In the genomic region with DNA sequence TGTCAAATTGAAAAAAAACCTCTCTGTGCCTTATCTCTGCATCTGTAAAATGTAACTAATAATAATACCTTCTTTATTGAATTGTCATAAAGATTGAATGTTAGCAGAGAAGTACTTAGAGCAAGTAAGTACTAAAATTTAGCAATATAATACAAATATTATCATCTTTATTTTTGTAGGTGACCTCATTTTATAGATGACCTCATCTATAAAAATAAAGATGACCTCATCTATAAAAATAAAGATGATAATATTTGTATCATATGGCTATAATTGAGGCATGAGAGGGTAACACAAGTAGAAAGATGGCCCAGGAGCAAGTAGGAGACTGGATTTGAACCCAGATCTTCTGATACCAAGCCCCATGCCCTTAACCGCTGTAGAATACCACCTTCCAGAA, we compare ENCODE assay signal across 1 cellular context.
TF ChIP-seq lines count a peak whose summit lies in the region.

No MANE protein-coding gene starts in this region.

TF ChIP-seq in K562, 482 proteins besides CTCF, POLR2A, EP300 and RAD21:
- TF ChIP-seq, protein P1, sequence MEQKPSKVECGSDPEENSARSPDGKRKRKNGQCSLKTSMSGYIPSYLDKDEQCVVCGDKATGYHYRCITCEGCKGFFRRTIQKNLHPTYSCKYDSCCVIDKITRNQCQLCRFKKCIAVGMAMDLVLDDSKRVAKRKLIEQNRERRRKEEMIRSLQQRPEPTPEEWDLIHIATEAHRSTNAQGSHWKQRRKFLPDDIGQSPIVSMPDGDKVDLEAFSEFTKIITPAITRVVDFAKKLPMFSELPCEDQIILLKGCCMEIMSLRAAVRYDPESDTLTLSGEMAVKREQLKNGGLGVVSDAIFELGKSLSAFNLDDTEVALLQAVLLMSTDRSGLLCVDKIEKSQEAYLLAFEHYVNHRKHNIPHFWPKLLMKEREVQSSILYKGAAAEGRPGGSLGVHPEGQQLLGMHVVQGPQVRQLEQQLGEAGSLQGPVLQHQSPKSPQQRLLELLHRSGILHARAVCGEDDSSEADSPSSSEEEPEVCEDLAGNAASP (IDR thresholded peaks at IDR 0.05): no peak
- no peak for TF ChIP-seq JUND (IDR thresholded peaks at IDR 0.05; ENCODE audit: borderline replicate concordance, low read depth, low read length)
- 0 out of 3 replicates have a peak, but pooled peaks have one; percentile 31 for TF ChIP-seq JUND (tag; IDR thresholded peaks at IDR 0.05; ENCODE audit: borderline replicate concordance, low read depth, low read length)
- TF ChIP-seq, protein P2, sequence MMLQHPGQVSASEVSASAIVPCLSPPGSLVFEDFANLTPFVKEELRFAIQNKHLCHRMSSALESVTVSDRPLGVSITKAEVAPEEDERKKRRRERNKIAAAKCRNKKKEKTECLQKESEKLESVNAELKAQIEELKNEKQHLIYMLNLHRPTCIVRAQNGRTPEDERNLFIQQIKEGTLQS (IDR thresholded peaks at IDR 0.05): peak; percentile 65
- TF ChIP-seq, protein P2 (CRISPR knock-in tag; conservative IDR thresholded peaks at IDR 0.05): no peak
